In the genomic region with DNA sequence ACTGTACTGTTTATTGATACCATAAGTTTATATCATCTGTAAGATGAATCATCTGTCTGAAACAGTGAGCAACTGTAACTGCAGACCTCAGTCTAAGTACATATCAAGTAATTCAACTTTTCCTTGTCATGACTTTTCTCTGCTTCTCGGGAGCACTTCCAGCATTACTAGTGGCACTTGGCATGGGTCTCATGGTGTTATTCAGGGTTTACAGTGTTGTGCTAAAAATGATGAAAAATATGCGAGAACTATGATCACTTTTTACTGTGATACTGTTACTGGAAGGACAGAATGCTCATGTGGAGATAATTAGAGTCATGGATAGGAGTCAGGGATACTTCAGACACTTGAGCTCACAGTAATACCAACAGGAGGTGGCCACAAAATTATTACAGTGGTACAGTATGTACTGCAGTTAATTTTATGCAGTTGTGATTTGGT, we compare ENCODE assay signal across 13 cellular contexts. TPM values are rescaled to one million over a fixed set of nuclear protein-coding genes. Genes with fewer than 3 reads are reported as not detected.
DNase-seq lines count a peak whose midpoint lies in the region; ATAC-seq and TF ChIP-seq lines count a peak whose summit lies in the region.
"Had no signal": no experiment of that assay in that cellular context is flagged by ENCODE, and none has a peak within 500 bp of the region (broad histone marks: within the 10 kb centered on the region; RNA-seq: fewer than 3 reads in every experiment).

No MANE protein-coding gene starts in this region.

- POLR2A ChIA-PET in CD8-positive, alpha-beta T cell (lab: Charles Lee), result no interaction called here
- POLR2A ChIA-PET in HCT116 (lab: Charles Lee), result no interaction called here

- H3K9ac ChIP-seq in HCT116 (ENCODE audit: low read length), result no peak overlapping the region
- H3K9ac ChIP-seq: neural progenitor cell had no signal

- 0 out of 2 replicates have a peak overlapping the region, but pooled peaks have one; percentile 2 for H3K4me2 ChIP-seq in HCT116 (ENCODE audit: low read length)
- H3K4me2 ChIP-seq: neural progenitor cell had no signal

- H3K4me3 Mint-ChIP-seq in CD8-positive, alpha-beta T cell, result no peak overlapping the region
- H3K4me3 Mint-ChIP-seq in chondrocyte (ENCODE audit: unreplicated experiment) (no peak overlapping the region), memory B cell (no peak overlapping the region)
- H3K4me3 Mint-ChIP-seq: CD4-positive, alpha-beta T cell; neural progenitor cell had no signal

- H3K79me2 ChIP-seq in HCT116 (ENCODE audit: insufficient read depth, low read length), result peaks cover 99% of the 10 kb centered on the region

- H4K20me1 ChIP-seq in HCT116 (ENCODE audit: insufficient read depth), result peaks cover 36% of the 10 kb centered on the region; the same call in 1 of the 2 replicates

- H3K4me1 Mint-ChIP-seq in CD8-positive, alpha-beta T cell (ENCODE audit: low read depth), result peaks cover 64% of the 10 kb centered on the region
- H3K4me1 Mint-ChIP-seq in chondrocyte (ENCODE audit: low read depth) (peaks cover 60% of the 10 kb centered on the region), memory B cell (peaks cover 34% of the 10 kb centered on the region)

- TF ChIP-seq POLR2A in HCT116 (IDR thresholded peaks at IDR 0.05; ENCODE audit: borderline replicate concordance, extremely low read depth, insufficient read depth, insufficient read length), result no peak

- ATAC-seq in CD8-positive, alpha-beta T cell, result no peak
- no peak for ATAC-seq in HCT116
- no peak for ATAC-seq in memory B cell (ENCODE audit: low read depth)
- no peak for ATAC-seq in HG02642 (IDR thresholded peaks at IDR 0.05; ENCODE audit: poor library complexity, unreplicated experiment)
- no peak for ATAC-seq in GM21576 (IDR thresholded peaks at IDR 0.05; ENCODE audit: unreplicated experiment)

- H3K36me3 Mint-ChIP-seq in CD8-positive, alpha-beta T cell, result no peaks in the 10 kb centered on the region
- H3K36me3 Mint-ChIP-seq in chondrocyte (ENCODE audit: low read depth) (no peaks in the 10 kb centered on the region), memory B cell (peaks cover 7% of the 10 kb centered on the region)

- DNase-seq in CD8-positive, alpha-beta T cell, result no peak
- DNase-seq in HCT116 (ENCODE audit: low read depth, low spot score), result no peak
- no peak for DNase-seq in chondrocyte (ENCODE audit: low spot score)
- DNase-seq in memory B cell (ENCODE audit: low spot score in 2 of 2), result no peak
- no peak for DNase-seq in NCI-H748 (lab: John Stamatoyannopoulos, UW; ENCODE audit: unreplicated experiment)
- no peak for DNase-seq in amygdala (lab: John Stamatoyannopoulos, UW)
- DNase-seq: CD4-positive, alpha-beta T cell; H7; islet precursor cell had no signal

- intact Hi-C loops in CD8-positive, alpha-beta T cell (cut with DNase I, micrococcal nuclease), result loop anchor here (10.0 kb wide), 4 partner anchors 393 to 1193 kb away; partner anchors contain the start of genes CDKN3 (in 1 of the 2), DLGAP5 (in 1 of the 2), MAPK1IP1L (in 1 of the 2) and SOCS4 (in 1 of the 2)
- intact Hi-C loops in HCT116 (cut with micrococcal nuclease), result no loop called here

- no peaks in the 10 kb centered on the region for H3K9me3 Mint-ChIP-seq in CD8-positive, alpha-beta T cell
- H3K9me3 Mint-ChIP-seq in chondrocyte (ENCODE audit: low read depth), result no peaks in the 10 kb centered on the region
- peaks cover 3% of the 10 kb centered on the region for H3K9me3 Mint-ChIP-seq in memory B cell
- H3K9me3 Mint-ChIP-seq: CD4-positive, alpha-beta T cell; IgD-negative memory B cell had no signal

- peaks cover 35% of the 10 kb centered on the region for H3K4me1 ChIP-seq in CD8-positive, alpha-beta T cell (ENCODE audit: insufficient read depth, low read length)
- H3K4me1 ChIP-seq in HCT116 (ENCODE audit: control insufficient read depth in 1 of 2, insufficient read depth in 2 of 2, low read length in 2 of 2), result peaks cover 30 to 51% of the 10 kb centered on the region in 2 experiments

- CTCF ChIA-PET in CD8-positive, alpha-beta T cell (lab: Charles Lee), result no interaction called here
- CTCF ChIA-PET in HCT116 (lab: Charles Lee), result no interaction called here

- H3K9me3 ChIP-seq in CD8-positive, alpha-beta T cell (ENCODE audit: low read length), result no peaks in the 10 kb centered on the region
- H3K9me3 ChIP-seq in HCT116 (ENCODE audit: control insufficient read depth in 1 of 2, insufficient read depth in 1 of 2, low read depth in 1 of 2, low read length in 2 of 2), result no peaks in the 10 kb centered on the region

- no peak overlapping the region for H3K4me3 ChIP-seq in CD8-positive, alpha-beta T cell (ENCODE audit: low read depth, low read length)
- no peak overlapping the region for H3K4me3 ChIP-seq in HCT116 (replicated peaks in 1 of 2; ENCODE audit: low read depth in 1 of 2, low read length in 2 of 2)
- H3K4me3 ChIP-seq: neural progenitor cell had no signal

- H3K27ac Mint-ChIP-seq in CD8-positive, alpha-beta T cell, result peak overlapping the region; percentile 17
- H3K27ac Mint-ChIP-seq in chondrocyte (ENCODE audit: unreplicated experiment) (peak overlapping the region; percentile 79), memory B cell (peak overlapping the region; percentile 16)
- H3K27ac Mint-ChIP-seq: CD4-positive, alpha-beta T cell; neural progenitor cell had no signal

- no peak overlapping the region for H2AFZ ChIP-seq in HCT116 (ENCODE audit: low read depth, low read length, poor library complexity, severe bottlenecking)
- H2AFZ ChIP-seq: neural progenitor cell had no signal

- no peak for TF ChIP-seq RAD21 in HCT116 (IDR thresholded peaks at IDR 0.05; ENCODE audit: low read depth)

- no peak for TF ChIP-seq CTCF in CD8-positive, alpha-beta T cell (IDR thresholded peaks at IDR 0.05)
- TF ChIP-seq CTCF in HCT116 (IDR thresholded peaks at IDR 0.05 in 2 of 3, conservative IDR thresholded peaks at IDR 0.05 in 1 of 3; ENCODE audit: borderline replicate concordance in 1 of 3, insufficient read depth in 1 of 3, low read depth in 2 of 3, low read length in 2 of 3) (no peak), chondrocyte (IDR thresholded peaks at IDR 0.05) (no peak)

- no peaks in the 10 kb centered on the region for H3K27me3 ChIP-seq in CD8-positive, alpha-beta T cell (ENCODE audit: insufficient read depth, low read length)
- no peaks in the 10 kb centered on the region for H3K27me3 ChIP-seq in HCT116 (ENCODE audit: insufficient read depth, low read length)
- H3K27me3 ChIP-seq: neural progenitor cell had no signal

- H3K9me2 ChIP-seq in HCT116 (ENCODE audit: insufficient read depth), result no peaks in the 10 kb centered on the region

- BruUV-seq in HCT116 (replicated peaks; lab: Mats Ljungman, UMichigan), result no TSS peak

- H3K27ac ChIP-seq in CD8-positive, alpha-beta T cell (ENCODE audit: low read depth, low read length), result no peak overlapping the region
- no peak overlapping the region for H3K27ac ChIP-seq in HCT116 (ENCODE audit: low read depth, low read length)
- H3K27ac ChIP-seq: neural progenitor cell had no signal

- H3K36me3 ChIP-seq in CD8-positive, alpha-beta T cell (ENCODE audit: insufficient read depth, low read length), result no peaks in the 10 kb centered on the region
- H3K36me3 ChIP-seq in HCT116 (ENCODE audit: control insufficient read depth in 1 of 2, insufficient read depth in 2 of 2, low read length in 2 of 2), result no peaks in the 10 kb centered on the region
- H3K36me3 ChIP-seq: neural progenitor cell had no signal

- RAD21 ChIA-PET in HCT116 (lab: Charles Lee; ENCODE audit: low non-redundant PET in 1 of 2, low total read pairs in 2 of 2, uncharacterized antibody in 2 of 2, unreplicated experiment in 2 of 2), result interaction anchor here in 1 of 2 experiments (0.6 kb wide), 1 partner anchor 28 kb away, joined by 5 read pairs; no protein-coding TSS in a partner anchor

- no peaks in the 10 kb centered on the region for H3K27me3 Mint-ChIP-seq in CD8-positive, alpha-beta T cell (ENCODE audit: low read depth)
- H3K27me3 Mint-ChIP-seq in chondrocyte (ENCODE audit: low read depth), result no peaks in the 10 kb centered on the region
- no peaks in the 10 kb centered on the region for H3K27me3 Mint-ChIP-seq in memory B cell
- H3K27me3 Mint-ChIP-seq: CD4-positive, alpha-beta T cell; IgD-negative memory B cell had no signal

TF ChIP-seq in HCT116, 20 proteins besides CTCF, POLR2A, EP300 and RAD21 (continues in another document):
- TF ChIP-seq CEBPB (IDR thresholded peaks at IDR 0.05; ENCODE audit: low read depth), result no peak
- TF ChIP-seq, protein P1, sequence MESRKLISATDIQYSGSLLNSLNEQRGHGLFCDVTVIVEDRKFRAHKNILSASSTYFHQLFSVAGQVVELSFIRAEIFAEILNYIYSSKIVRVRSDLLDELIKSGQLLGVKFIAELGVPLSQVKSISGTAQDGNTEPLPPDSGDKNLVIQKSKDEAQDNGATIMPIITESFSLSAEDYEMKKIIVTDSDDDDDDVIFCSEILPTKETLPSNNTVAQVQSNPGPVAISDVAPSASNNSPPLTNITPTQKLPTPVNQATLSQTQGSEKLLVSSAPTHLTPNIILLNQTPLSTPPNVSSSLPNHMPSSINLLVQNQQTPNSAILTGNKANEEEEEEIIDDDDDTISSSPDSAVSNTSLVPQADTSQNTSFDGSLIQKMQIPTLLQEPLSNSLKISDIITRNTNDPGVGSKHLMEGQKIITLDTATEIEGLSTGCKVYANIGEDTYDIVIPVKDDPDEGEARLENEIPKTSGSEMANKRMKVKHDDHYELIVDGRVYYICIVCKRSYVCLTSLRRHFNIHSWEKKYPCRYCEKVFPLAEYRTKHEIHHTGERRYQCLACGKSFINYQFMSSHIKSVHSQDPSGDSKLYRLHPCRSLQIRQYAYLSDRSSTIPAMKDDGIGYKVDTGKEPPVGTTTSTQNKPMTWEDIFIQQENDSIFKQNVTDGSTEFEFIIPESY (IDR thresholded peaks at IDR 0.05; ENCODE audit: extremely low read depth, insufficient replicate concordance, low read length), result no peak
- TF ChIP-seq CBX3 (IDR thresholded peaks at IDR 0.05; ENCODE audit: low read depth), result no peak

RNA-seq across cellular contexts. Expression of gene KTN1, which starts 8.3 kb away (rescaled TPM):
- total RNA-seq in CD8-positive, alpha-beta T cell, result 10 to 100 TPM; 64.2 to 74.5 TPM
- total RNA-seq in HCT116 (2021; ENCODE audit: unreplicated experiment), result 105 TPM
- polyA plus RNA-seq in HCT116 (2012), result 36.2 and 41.3 TPM in 2 replicates
- 129 to 148 TPM (median 137 TPM) in 3 replicates for total RNA-seq in chondrocyte

Comparison
In these comparisons a context has a peak if more than half of its experiments do, and no peak if none do; other contexts are left out.
1. H3K27ac Mint-ChIP-seq: peak in every context shown above with its lines; median percentile 79 in chondrocyte; 17 in CD8-positive, alpha-beta T cell; 16 in memory B cell.